30 cellular contexts compared by ENCODE assay signal in the genomic region with DNA sequence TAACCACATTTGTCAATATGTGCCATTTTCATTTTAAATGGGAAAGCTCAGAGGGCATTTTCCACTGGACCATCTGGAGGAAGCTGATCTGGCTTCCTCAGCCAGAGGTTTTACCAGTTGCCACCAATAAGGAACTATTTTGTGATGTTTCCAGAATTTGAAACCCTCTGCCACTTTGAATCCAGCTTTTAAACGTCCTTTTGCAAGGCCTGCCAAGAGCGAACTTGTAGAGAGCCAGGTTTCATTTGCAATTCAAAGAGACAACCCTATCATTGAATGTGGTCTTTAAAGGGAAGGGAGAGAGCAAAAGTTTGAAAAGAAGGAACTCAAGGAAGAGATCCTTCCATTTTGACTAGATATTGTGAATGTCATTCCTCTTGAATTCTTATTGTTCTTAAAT.
DNase-seq lines count a peak whose midpoint lies in the region; ATAC-seq and TF ChIP-seq lines count a peak whose summit lies in the region.
"Had no signal": no experiment of that assay in that cellular context is flagged by ENCODE, and none has a peak within 500 bp of the region (broad histone marks: within the 10 kb centered on the region; RNA-seq: fewer than 3 reads in every experiment).

No MANE protein-coding gene starts in this region.

- no peaks in the 10 kb centered on the region for H3K27me3 ChIP-seq in left ventricle myocardium inferior (ENCODE audit: low read depth)
- H3K27me3 ChIP-seq in layer of hippocampus (ENCODE audit: control insufficient read depth, insufficient read depth, low read length): no peaks in the 10 kb centered on the region
- H3K27me3 ChIP-seq in uterus: no peaks in the 10 kb centered on the region

- H3K36me3 ChIP-seq in left ventricle myocardium inferior: no peaks in the 10 kb centered on the region
- H3K36me3 ChIP-seq in uterus: no peaks in the 10 kb centered on the region
- H3K36me3 ChIP-seq in mucosa of descending colon (ENCODE audit: low read depth): no peaks in the 10 kb centered on the region

- no peak for TF ChIP-seq POLR2A in uterus (IDR thresholded peaks at IDR 0.05)

- ATAC-seq in sciatic nerve (peak; percentile 7), mucosa of descending colon (no peak)
- ATAC-seq: HepG2, Panc1 had no signal

- DNase-seq in left ventricle myocardium inferior (no peak), cardiac septum (ENCODE audit: low spot score) (no peak), sciatic nerve (ENCODE audit: low spot score) (no peak), uterus (no peak), mucosa of descending colon (no peak), HUDEP-2 (lab: John Stamatoyannopoulos, UW; ENCODE audit: unreplicated experiment in 76 of 76) (no peak)
- DNase-seq in stimulated activated CD8-positive, alpha-beta memory T cell treated with anti-CD3 and anti-CD28 coated beads, Interleukin-4, amount 100 ng/mL, for 48 hours: no peak
- DNase-seq: activated CD4-positive, alpha-beta T cell treated with anti-CD3 and anti-CD28 coated beads for 48 hours; activated CD8-positive, alpha-beta memory T cell treated with anti-CD3 and anti-CD28 coated beads for 24 hours; activated effector memory CD4-positive, alpha-beta T cell treated with anti-CD3 and anti-CD28 coated beads, Interleukin-2, amount 50 U/mL, for 16 hours; activated naive CD8-positive, alpha-beta T cell treated with anti-CD3 and anti-CD28 coated beads for 36 hours; activated T-cell treated with anti-CD3 and anti-CD28 coated beads, Interleukin-2, amount 50 U/mL, for 1 hour; CD4-positive, alpha-beta T cell; cerebellar nuclear complex; glutamatergic neuron; Karpas-422; kidney; MV-4-11; NCI-H1436 treated with DMSO at 0.1 percent for 48 hours; NCI-H82; SIG-M5; stimulated activated CD4-positive, alpha-beta T cell treated with anti-CD3 and anti-CD28 coated beads, Interleukin-2, amount 100 ng/mL, for 48 hours; SW 1271; T-helper 9 cell had no signal

- intact Hi-C loops in left ventricle myocardium inferior (cut with micrococcal nuclease): no loop called here
- intact Hi-C loops in cardiac septum (cut with DNase I): no loop called here
- intact Hi-C loops in sciatic nerve (cut with DNase I): no loop called here
- intact Hi-C loops in uterus (cut with DNase I; ENCODE audit: low total_unique reads): no loop called here
- intact Hi-C loops in mucosa of descending colon (cut with DNase I, micrococcal nuclease): no loop called here

- no peak for TF ChIP-seq CTCF in left ventricle myocardium inferior (IDR thresholded peaks at IDR 0.05; ENCODE audit: borderline replicate concordance)
- no peak for TF ChIP-seq CTCF in uterus (IDR thresholded peaks at IDR 0.05)
- TF ChIP-seq CTCF in mucosa of descending colon (IDR thresholded peaks at IDR 0.05): no peak

- no peaks in the 10 kb centered on the region for H3K9me3 ChIP-seq in left ventricle myocardium inferior (replicated peaks)
- no peaks in the 10 kb centered on the region for H3K9me3 ChIP-seq in uterus
- H3K9me3 ChIP-seq in mucosa of descending colon: no peaks in the 10 kb centered on the region

- H3K4me1 ChIP-seq in left ventricle myocardium inferior (peaks cover 36% of the 10 kb centered on the region), uterus (no peaks in the 10 kb centered on the region), mucosa of descending colon (ENCODE audit: low read depth) (no peaks in the 10 kb centered on the region)

- H3K4me3 ChIP-seq in left ventricle myocardium inferior (no peak overlapping the region), uterus (no peak overlapping the region), mucosa of descending colon (no peak overlapping the region)
- H3K4me3 ChIP-seq: GM12878 had no signal

- H3K27ac ChIP-seq in left ventricle myocardium inferior (replicated peaks) (peak overlapping the region; percentile 64), layer of hippocampus (ENCODE audit: low read depth, low read length) (peak overlapping the region; percentile 8), uterus (peak overlapping the region; percentile 56 to 57)
- H3K27ac ChIP-seq: HL-60, VCaP had no signal

Comparison
In these comparisons a context has a peak if more than half of its experiments do, and no peak if none do; other contexts are left out.
1. H3K27ac ChIP-seq: peak in every context shown above with its lines; median percentile 64 in left ventricle myocardium inferior; 56 in uterus; 8 in layer of hippocampus.